13 cellular contexts compared by ENCODE assay signal in genomic region chr2:9462313-9462712, GRCh38. TPM values are rescaled to one million over a fixed set of nuclear protein-coding genes. Genes with fewer than 3 reads are reported as not detected.
DNase-seq lines count a peak whose midpoint lies in the region; ATAC-seq and TF ChIP-seq lines count a peak whose summit lies in the region.
"Had no signal": no experiment of that assay in that cellular context is flagged by ENCODE, and none has a peak within 500 bp of the region (broad histone marks: within the 10 kb centered on the region; RNA-seq: fewer than 3 reads in every experiment).

No MANE protein-coding gene starts in this region.

- no peaks in the 10 kb centered on the region for H3K9me3 ChIP-seq in GM23248 (ENCODE audit: low read depth)

- 95 to 99% methylated on average over 5 of the region's 5 CpGs for WGBS in GM23248 (ENCODE audit: low coverage in 1 of 2, low lambda C conversion rate in 2 of 2, missing lambda C conversion rate in 2 of 2), 2 experiments

- no peak overlapping the region for H3K4me2 ChIP-seq in GM23248 (ENCODE audit: unreplicated experiment)

- H3K4me3 ChIP-seq in GM23248 = no peak overlapping the region

- H3K9me3 Mint-ChIP-seq in activated T-cell treated with anti-CD3 and anti-CD28 coated beads, Interleukin-2, amount 50 U/mL, for 24 hours = no peaks in the 10 kb centered on the region
- H3K9me3 Mint-ChIP-seq: CD4-positive, alpha-beta T cell; HFFc6 had no signal

- no peak for TF ChIP-seq CTCF in VCaP (conservative IDR thresholded peaks at IDR 0.05)

- H4K20me1 ChIP-seq in GM23248 (ENCODE audit: insufficient read depth) = no peaks in the 10 kb centered on the region

- intact Hi-C loops in Right ventricle myocardium superior (cut with DNase I) = no loop called here

- H3K27me3 Mint-ChIP-seq in activated T-cell treated with anti-CD3 and anti-CD28 coated beads, Interleukin-2, amount 50 U/mL, for 24 hours = no peaks in the 10 kb centered on the region
- H3K27me3 Mint-ChIP-seq: CD4-positive, alpha-beta T cell had no signal

- H3K4me3 Mint-ChIP-seq in activated T-cell treated with anti-CD3 and anti-CD28 coated beads, Interleukin-2, amount 50 U/mL, for 24 hours = no peak overlapping the region
- H3K4me3 Mint-ChIP-seq: CD4-positive, alpha-beta T cell; HFFc6 had no signal

- H3K36me3 ChIP-seq in GM23248 (ENCODE audit: low read depth) = peaks cover 12% of the 10 kb centered on the region; the same call in 1 of the 2 replicates

- H3K27me3 ChIP-seq in GM23248 (replicated peaks; ENCODE audit: insufficient read depth) = no peaks in the 10 kb centered on the region

- no peak overlapping the region for H3K9ac ChIP-seq in GM23248

- no peaks in the 10 kb centered on the region for H3K9me2 ChIP-seq in GM23248 (ENCODE audit: insufficient read depth)

- in situ Hi-C loops in GM23248 (cut with MboI) = no loop called here

- H3K79me2 ChIP-seq in GM23248 (ENCODE audit: insufficient read depth) = no peaks in the 10 kb centered on the region

- H3F3A ChIP-seq in GM23248 (ENCODE audit: insufficient read depth) = no peaks in the 10 kb centered on the region

- no peak for DNase-seq in activated T-cell treated with anti-CD3 and anti-CD28 coated beads, Interleukin-2, amount 50 U/mL, for 24 hours
- no peak for DNase-seq in activated T-cell treated with anti-CD3 and anti-CD28 coated beads for 4 hours
- DNase-seq in NCI-H1694 treated with DMSO at 0.1 percent for 48 hours (lab: John Stamatoyannopoulos, UW) = peak; percentile 89
- no peak for DNase-seq in Right ventricle myocardium superior
- no peak for DNase-seq in GM23248
- DNase-seq: ACHN; AML-193; CD4-positive, alpha-beta T cell; HFFc6; NCI-H1930; NCI-H2227 treated with DMSO at 0.1 percent for 48 hours had no signal

- ATAC-seq in Right ventricle myocardium superior (ENCODE audit: poor library complexity) = no peak
- ATAC-seq in GM21381 (IDR thresholded peaks at IDR 0.05; ENCODE audit: unreplicated experiment) = no peak

- no peak overlapping the region for H2AFZ ChIP-seq in GM23248

- H3K27ac Mint-ChIP-seq in activated T-cell treated with anti-CD3 and anti-CD28 coated beads, Interleukin-2, amount 50 U/mL, for 24 hours = peak overlapping the region; percentile 33
- H3K27ac Mint-ChIP-seq: CD4-positive, alpha-beta T cell; HFFc6 had no signal

- peaks cover 10% of the 10 kb centered on the region for H3K4me1 Mint-ChIP-seq in activated T-cell treated with anti-CD3 and anti-CD28 coated beads, Interleukin-2, amount 50 U/mL, for 24 hours (ENCODE audit: low read depth)

- no peaks in the 10 kb centered on the region for H3K4me1 ChIP-seq in GM23248 (ENCODE audit: insufficient read depth)

- peaks cover 85% of the 10 kb centered on the region for H3K36me3 Mint-ChIP-seq in activated T-cell treated with anti-CD3 and anti-CD28 coated beads, Interleukin-2, amount 50 U/mL, for 24 hours (ENCODE audit: low read depth)

- H3K27ac ChIP-seq in VCaP (peak overlapping the region; percentile 64), GM23248 (no peak overlapping the region)

RNA-seq across cellular contexts. Expression of gene IAH1, which starts 12.0 kb away (rescaled TPM):
- 76.2 TPM for total RNA-seq in Right ventricle myocardium superior
- total RNA-seq in GM23248 (2014; rRNA removed; shearing (Covaris generic)) = 62.9 and 81.5 TPM in 2 replicates
- polyA plus RNA-seq in GM23248 (2016; fragmentation: Nextera tagmentation; extraction: Ambion mirVana) = 133 and 135 TPM in 2 replicates

RNA-seq across cellular contexts. Expression of gene CPSF3, which starts 38.9 kb away (rescaled TPM):
- 14.0 TPM for total RNA-seq in Right ventricle myocardium superior
- total RNA-seq in GM23248 (2014; rRNA removed; shearing (Covaris generic)) = 34.0 and 39.6 TPM in 2 replicates
- 37.7 and 40.3 TPM in 2 replicates for polyA plus RNA-seq in GM23248 (2016; fragmentation: Nextera tagmentation; extraction: Ambion mirVana)

RNA-seq across cellular contexts. Expression of gene ITGB1BP1, which starts 39.0 kb away (rescaled TPM):
- 97.0 TPM for total RNA-seq in Right ventricle myocardium superior
- 39.0 and 52.2 TPM in 2 replicates for total RNA-seq in GM23248 (2014; rRNA removed; shearing (Covaris generic))
- polyA plus RNA-seq in GM23248 (2016; fragmentation: Nextera tagmentation; extraction: Ambion mirVana) = 280 and 289 TPM in 2 replicates
